Comparison of ENCODE assay signal across 23 cellular contexts in genomic region chr12:201361-201760, GRCh38. TPM values are rescaled to one million over a fixed set of nuclear protein-coding genes. Genes with fewer than 3 reads are reported as not detected.
DNase-seq lines count a peak whose midpoint lies in the region; ATAC-seq, FAIRE-seq and TF ChIP-seq lines count a peak whose summit lies in the region.
"Had no signal": no experiment of that assay in that cellular context is flagged by ENCODE, and none has a peak within 500 bp of the region (broad histone marks: within the 10 kb centered on the region; RNA-seq: fewer than 3 reads in every experiment).

No MANE protein-coding gene starts in this region.

- H2BK120ac ChIP-seq in H1 (replicated peaks; ENCODE audit: low read depth, low read length): no peak overlapping the region

- H2BK12ac ChIP-seq in H1 (ENCODE audit: low read depth, low read length): peak overlapping the region; percentile 75; the same call in 1 of the 2 replicates

- no peak overlapping the region; a peak in 1 of 4 replicates for H3K4me2 ChIP-seq in H1 (ENCODE audit: insufficient read depth in 1 of 2, low read depth in 2 of 2, low read length in 2 of 2)

- no peaks in the 10 kb centered on the region; a peak in 1 of 8 replicates for H3K36me3 ChIP-seq in H1 (ENCODE audit: control insufficient read depth in 2 of 4, insufficient read depth in 4 of 4, low read length in 3 of 4)
- H3K36me3 ChIP-seq in thyroid gland: no peaks in the 10 kb centered on the region
- H3K36me3 ChIP-seq: SJSA1 had no signal

- H4K5ac ChIP-seq in H1 (ENCODE audit: insufficient read length, low read depth, low read length): no peak overlapping the region

- H3K4me1 ChIP-seq in H1 (replicated peaks in 1 of 4; ENCODE audit: control insufficient read depth in 3 of 4, insufficient read depth in 4 of 4, low read length in 3 of 4) (peaks cover 7 to 18% (median 12%) of the 10 kb centered on the region in 4 experiments), thyroid gland (peaks cover 25 to 53% of the 10 kb centered on the region in 2 donors)

- no peaks in the 10 kb centered on the region for H3K9me3 ChIP-seq in H1 (ENCODE audit: insufficient read depth in 2 of 2, low read depth in 1 of 2, low read length in 1 of 2)
- no peaks in the 10 kb centered on the region for H3K9me3 ChIP-seq in thyroid gland

- H3K4me3 ChIP-seq in H1 (ENCODE audit: extremely low read depth in 1 of 4, insufficient read depth in 2 of 4, low read depth in 3 of 4, low read length in 4 of 4) (no peak overlapping the region), thyroid gland (replicated peaks in 1 of 3) (no peak overlapping the region)
- H3K4me3 ChIP-seq: SJSA1 had no signal

- no peak for FAIRE-seq in H1 (lab: Jason Lieb, UNC)
- FAIRE-seq: A204.1, D721Med, HepG2 had no signal

- no peak overlapping the region for H4K8ac ChIP-seq in H1 (ENCODE audit: extremely low read depth, insufficient read depth, low read length)

- H3K79me1 ChIP-seq in H1 (ENCODE audit: low read depth, low read length): no peaks in the 10 kb centered on the region

- no peak overlapping the region; the same call in 1 of the 2 replicates for H2BK20ac ChIP-seq in H1 (ENCODE audit: low read length)

- no peak overlapping the region for H3K18ac ChIP-seq in H1 (ENCODE audit: extremely low read depth, low read length)

- H3K9ac ChIP-seq in H1 (replicated peaks in 1 of 4; ENCODE audit: extremely low read depth in 1 of 4, low read depth in 3 of 4, low read length in 3 of 4): no peak overlapping the region

- no peak overlapping the region for H3K23ac ChIP-seq in H1 (ENCODE audit: insufficient read length)

- H3K27me3 ChIP-seq in H1 (replicated peaks in 1 of 4; ENCODE audit: control insufficient read depth in 3 of 4, extremely low read depth in 1 of 4, insufficient read depth in 3 of 4, low read length in 3 of 4) (peaks cover 5 to 46% (median 33%) of the 10 kb centered on the region in 4 experiments), thyroid gland (no peaks in the 10 kb centered on the region)

- H2BK15ac ChIP-seq in H1 (ENCODE audit: low read length): peak overlapping the region; percentile 19; the same call in 1 of the 2 replicates

- no peak overlapping the region for H2AFZ ChIP-seq in H1 (ENCODE audit: low read length)
- H2AFZ ChIP-seq: GM23338 had no signal

- peaks cover 0 to 2% of the 10 kb centered on the region in 2 experiments for H4K20me1 ChIP-seq in H1 (replicated peaks in 1 of 2; ENCODE audit: control insufficient read depth in 1 of 2, insufficient read depth in 2 of 2, low read length in 2 of 2)

- TF ChIP-seq EP300 in Ishikawa (IDR thresholded peaks at IDR 0.05; ENCODE audit: borderline replicate concordance) (no peak), H1 (IDR thresholded peaks at IDR 0.05; ENCODE audit: borderline replicate concordance in 1 of 2, low read depth in 2 of 2, low read length in 2 of 2) (no peak)

- TF ChIP-seq POLR2A in H1 (IDR thresholded peaks at IDR 0.05; ENCODE audit: control extremely low read depth in 1 of 2, low read depth in 2 of 2, low read length in 2 of 2): no peak
- TF ChIP-seq POLR2A in thyroid gland (IDR thresholded peaks at IDR 0.05): no peak

- TF ChIP-seq CTCF in H1 (IDR thresholded peaks at IDR 0.05; ENCODE audit: control extremely low read depth in 1 of 3, insufficient read depth in 1 of 3, low read depth in 1 of 3, low read length in 3 of 3): no peak
- TF ChIP-seq CTCF in omental fat pad (IDR thresholded peaks at IDR 0.05): no peak
- no peak for TF ChIP-seq CTCF in thyroid gland (IDR thresholded peaks at IDR 0.05)

- peak; percentile 9 for ATAC-seq in omental fat pad (ENCODE audit: low FRiP score)
- no peak for ATAC-seq in GM18861 (IDR thresholded peaks at IDR 0.05; ENCODE audit: unreplicated experiment)
- ATAC-seq in GM19324 (IDR thresholded peaks at IDR 0.05; ENCODE audit: low FRiP score, unreplicated experiment): no peak
- ATAC-seq: HepG2, Right ventricle myocardium inferior had no signal

- H3K4ac ChIP-seq in H1 (replicated peaks; ENCODE audit: insufficient read length, low read depth, low read length): peak overlapping the region; percentile 41

- TF ChIP-seq RAD21 in Ishikawa (IDR thresholded peaks at IDR 0.05; ENCODE audit: low read depth) (no peak), H1 (IDR thresholded peaks at IDR 0.05 in 1 of 2, conservative IDR thresholded peaks at IDR 0.05 in 1 of 2; ENCODE audit: low read depth in 2 of 2, low read length in 2 of 2) (no peak)

- CTCF ChIA-PET in H1 (lab: Charles Lee; ENCODE audit: partially characterized antibody): interaction anchor here (0.9 to 7.3 kb wide), 8 partner anchors 11 to 84 kb away, joined by 3 to 74 read pairs (median 9); no protein-coding TSS in a partner anchor

- no peak overlapping the region for H3K14ac ChIP-seq in H1 (ENCODE audit: insufficient read length)

- POLR2A ChIA-PET in H1 (lab: Charles Lee; ENCODE audit: partially characterized antibody): interaction anchor here (1.0 kb wide), 1 partner anchor 26 kb away, joined by 3 read pairs; no protein-coding TSS in a partner anchor

- no peaks in the 10 kb centered on the region for H3K79me2 ChIP-seq in H1 (ENCODE audit: control insufficient read depth in 1 of 2, insufficient read depth in 2 of 2, low read length in 2 of 2)

- H3K27ac ChIP-seq in H1 (ENCODE audit: low read depth, low read length) (no peak overlapping the region), thyroid gland (peak overlapping the region; percentile 70 to 86 (median 83))
- H3K27ac ChIP-seq: HL-60, SJSA1 had no signal

- H2AK5ac ChIP-seq in H1 (ENCODE audit: low read depth, low read length): peak overlapping the region; percentile 1; the same call in 1 of the 2 replicates

- H3K56ac ChIP-seq in H1 (replicated peaks; ENCODE audit: insufficient read length, low read depth, low read length): no peak overlapping the region

- DNase-seq in H1 (ENCODE audit: low read depth in 1 of 2, low spot score in 2 of 2) (no peak), omental fat pad (ENCODE audit: low spot score) (no peak), thyroid gland (no peak), NCI-H2081 (lab: John Stamatoyannopoulos, UW) (no peak)
- DNase-seq: GDM1, HCEC 1CT, KBM-7, MM.1S, NCI-H1048, NCI-H446 treated with DMSO at 0.1 percent for 48 hours, NCI-H526 treated with DMSO at 0.1 percent for 48 hours had no signal

- H4K91ac ChIP-seq in H1 (replicated peaks; ENCODE audit: insufficient read length, low read length): no peak overlapping the region

- H3K23me2 ChIP-seq in H1 (ENCODE audit: low read depth, low read length): peaks cover 8% of the 10 kb centered on the region; the same call in 1 of the 2 replicates

- WGBS in H1 (ENCODE audit: extremely low coverage in 1 of 2, insufficient coverage in 1 of 2, insufficient read length in 1 of 2, insufficient replicate concordance in 2 of 2, low coverage in 1 of 2, low lambda C conversion rate in 2 of 2, missing lambda C conversion rate in 1 of 2), 2 experiments: 81% methylated on average over 8 of the region's 8 CpGs; no CpG with 5 or more reads in 1 of the 2 experiments
- 86 to 88% methylated on average over 8 of the region's 8 CpGs for WGBS in thyroid gland, 2 donors

- H2BK5ac ChIP-seq in H1 (ENCODE audit: low read depth, low read length): no peak overlapping the region

- intact Hi-C loops in thyroid gland (cut with DNase I): no loop called here

TF ChIP-seq in H1, 55 proteins besides CTCF, POLR2A, EP300 and RAD21:
- TF ChIP-seq MAX (IDR thresholded peaks at IDR 0.05): no peak
- TF ChIP-seq TAF7 (optimal IDR thresholded peaks at IDR 0.05; ENCODE audit: borderline replicate concordance, low read depth, low read length): no peak
- no peak for TF ChIP-seq SAP30 (IDR thresholded peaks at IDR 0.05; ENCODE audit: insufficient read depth, insufficient replicate concordance, low read length)
- TF ChIP-seq SP2 (IDR thresholded peaks at IDR 0.05; ENCODE audit: low read length): no peak
- no peak for TF ChIP-seq CREB1 (IDR thresholded peaks at IDR 0.05)
- no peak for TF ChIP-seq SIRT6 (IDR thresholded peaks at IDR 0.05; ENCODE audit: low read length)
- no peak for TF ChIP-seq CEBPB (IDR thresholded peaks at IDR 0.05; ENCODE audit: low read depth, low read length)
- TF ChIP-seq TCF12 (IDR thresholded peaks at IDR 0.05; ENCODE audit: low read depth, low read length): no peak
- TF ChIP-seq HDAC6 (IDR thresholded peaks at IDR 0.05; ENCODE audit: low read depth, low read length): no peak
- no peak for TF ChIP-seq GTF2F1 (IDR thresholded peaks at IDR 0.05; ENCODE audit: borderline replicate concordance, low read depth, low read length)
- TF ChIP-seq KDM4A (IDR thresholded peaks at IDR 0.05; ENCODE audit: low read depth, low read length, severe bottlenecking): no peak
- TF ChIP-seq CTBP2 (IDR thresholded peaks at IDR 0.05; ENCODE audit: borderline replicate concordance, insufficient read depth, insufficient read length, low read length): no peak
- no peak for TF ChIP-seq CHD1 (IDR thresholded peaks at IDR 0.05; ENCODE audit: low read depth, low read length)
- TF ChIP-seq TAF1 (IDR thresholded peaks at IDR 0.05; ENCODE audit: low read depth, low read length): no peak
- no peak for TF ChIP-seq SRF (IDR thresholded peaks at IDR 0.05; ENCODE audit: low read depth, low read length)
- no peak for TF ChIP-seq TBP (IDR thresholded peaks at IDR 0.05; ENCODE audit: low read depth, low read length)

RNA-seq across cellular contexts. Expression of gene SLC6A12, which starts 12.6 kb away (rescaled TPM):
- 0.65 and 1.1 TPM in 2 replicates for total RNA-seq in H1 (2021; fragmentation: NEBNext Ultra II Directional; extraction: Animal tissue kit (Norgen Biotek cat#: 25700))
- polyA plus RNA-seq in H1 (2011; rRNA removed): 0.63 and 0.70 TPM in 2 replicates
- 0.44 TPM for polyA plus RNA-seq in H1 (2011; cell fraction: cytosol; rRNA removed)
- polyA plus RNA-seq in H1 (2011; cell fraction: nucleus; rRNA removed): 1.6 TPM
- polyA plus RNA-seq in H1 (2012, experiment 1 of 2): 0.33 to 1.2 TPM (median 0.91 TPM) in 4 replicates
- polyA plus RNA-seq in H1 (2012, experiment 2 of 2): 0.56 TPM
- 0.36 TPM for polyA plus RNA-seq in H1 (2013, experiment 1 of 2)
- polyA plus RNA-seq in H1 (2013, experiment 2 of 2): 0.46 TPM
- polyA minus RNA-seq in H1 (2011; rRNA and poly(A)+ RNA removed): 1.8 and 3.6 TPM in 2 replicates
- not detected for polyA minus RNA-seq in H1 (2011; cell fraction: cytosol; rRNA and poly(A)+ RNA removed)
- polyA minus RNA-seq in H1 (2011; cell fraction: nucleus; rRNA and poly(A)+ RNA removed): 1.8 TPM
- total RNA-seq in omental fat pad (1 to 10 TPM in 3 of 4 donors, under 1 TPM in 1; 0.46 to 7.0 (median 2.1) TPM), thyroid gland (10 to 100 TPM in 3 of 4 donors, 1 to 10 TPM in 1; 9.4 to 27.7 (median 18.3) TPM)
- total RNA-seq: B cell, HT-29, SJSA1 had no signal
- polyA plus RNA-seq: GM23338 had no signal
